10 cellular contexts compared by ENCODE assay signal in genomic region chr1:202017385-202018225, GRCh38. TPM values are rescaled to one million over a fixed set of nuclear protein-coding genes. Genes with fewer than 3 reads are reported as not detected.
DNase-seq lines count a peak whose midpoint lies in the region; ATAC-seq, FAIRE-seq and TF ChIP-seq lines count a peak whose summit lies in the region.
"Had no signal": no experiment of that assay in that cellular context is flagged by ENCODE, and none has a peak within 500 bp of the region (broad histone marks: within the 10 kb centered on the region; RNA-seq: fewer than 3 reads in every experiment).

No MANE protein-coding gene starts in this region.

- H3K36me3 Mint-ChIP-seq in nephron (ENCODE audit: low read depth), result no peaks in the 10 kb centered on the region

- peak overlapping the region; percentile 17 to 87; a peak in 3 of 4 replicates for H3K9ac ChIP-seq in K562 (ENCODE audit: insufficient read depth in 1 of 2, low read depth in 2 of 2, low read length in 2 of 2)

- peak overlapping the region; percentile 5 to 60 (median 26) for H3K27ac Mint-ChIP-seq in nephron

- no peaks in the 10 kb centered on the region for H3K79me2 ChIP-seq in K562 (ENCODE audit: control insufficient read depth, insufficient read depth, low read length)

- TF ChIP-seq RAD21 in K562 (CRISPR knock-in tag; conservative IDR thresholded peaks at IDR 0.05 in 1 of 2, IDR thresholded peaks at IDR 0.05 in 1 of 2), result 0 out of 4 replicates have a peak, but pooled peaks of 1 of the 2 experiments have one; percentile 8

- TF ChIP-seq POLR2A in K562 (conservative IDR thresholded peaks at IDR 0.05), result no peak

- H3K9me3 ChIP-seq in K562 (replicated peaks; ENCODE audit: control insufficient read depth, insufficient read depth, low read depth, low read length), result no peaks in the 10 kb centered on the region
- H3K9me3 ChIP-seq in BE2C, result no peaks in the 10 kb centered on the region

- H3K4me1 Mint-ChIP-seq in nephron, result peaks cover 25% of the 10 kb centered on the region

- H3K4me1 ChIP-seq in K562 (replicated peaks in 1 of 2; ENCODE audit: control insufficient read depth in 2 of 2, insufficient read depth in 2 of 2, low read length in 2 of 2), result peaks cover 23 to 42% of the 10 kb centered on the region in 2 experiments
- peaks cover 6% of the 10 kb centered on the region for H3K4me1 ChIP-seq in BE2C

- peak overlapping the region; percentile 62 for H3K4me2 ChIP-seq in K562 (ENCODE audit: insufficient read depth, low read length)

- 43% methylated on average over 24 of the region's 24 CpGs for WGBS in K562 (ENCODE audit: insufficient coverage, low coverage, missing lambda C conversion rate)

- TF ChIP-seq CTCF in K562 (IDR thresholded peaks at IDR 0.05 in 2 of 3, conservative IDR thresholded peaks at IDR 0.05 in 1 of 3; ENCODE audit: insufficient read depth in 2 of 3, low read depth in 1 of 3, low read length in 3 of 3) (no peak), nephron (IDR thresholded peaks at IDR 0.05; ENCODE audit: unreplicated experiment in 3 of 3) (no peak), BE2C (IDR thresholded peaks at IDR 0.05; ENCODE audit: low read depth, low read length) (no peak)

- POLR2A ChIA-PET in K562 (lab: Yijun Ruan, JAX), result interaction anchor here (0.6 to 1.3 kb wide), 8 partner anchors 14 to 260 kb away, joined by 3 to 5 read pairs (median 4); no protein-coding TSS in a partner anchor

- CTCF ChIA-PET in K562 (lab: Yijun Ruan, JAX; ENCODE audit: low intra/inter-chr PET ratio), result interaction anchor here (1.0 to 1.2 kb wide), 2 partner anchors 101 to 117 kb away, joined by 3 read pairs; no protein-coding TSS in a partner anchor

- H2AFZ ChIP-seq in K562 (ENCODE audit: low read depth, low read length), result peak overlapping the region; percentile 75

- no peak for FAIRE-seq in K562 (lab: Jason Lieb, UNC)
- FAIRE-seq: GM12891 had no signal

- in situ Hi-C loops in K562 (cut with MboI), result no loop called here

- no peak overlapping the region for H3K4me3 Mint-ChIP-seq in nephron

- DNase-seq in DMS153 (lab: John Stamatoyannopoulos, UW), result peak; percentile 69
- peak; percentile 52 for DNase-seq in NCI-H146 treated with DMSO at 0.1 percent for 48 hours (lab: John Stamatoyannopoulos, UW; ENCODE audit: unreplicated experiment)
- DNase-seq in K562 (ENCODE audit: extremely low read depth in 1 of 4, low spot score in 3 of 4), result peak in 3 of 4 experiments; percentile 62 to 65 (median 65)
- no peak for DNase-seq in T-helper 2 cell
- DNase-seq in BE2C, result no peak
- DNase-seq in GM19238 (ENCODE audit: insufficient read length, low spot score), result no peak
- DNase-seq: aorta had no signal

- H3K9me3 Mint-ChIP-seq in nephron, result no peaks in the 10 kb centered on the region

- H3K36me3 ChIP-seq in K562 (ENCODE audit: control insufficient read depth, insufficient read depth, low read length), result no peaks in the 10 kb centered on the region
- no peaks in the 10 kb centered on the region for H3K36me3 ChIP-seq in BE2C

- no TSS peak for BruUV-seq in K562 (replicated peaks; lab: Mats Ljungman, UMichigan)

- peak overlapping the region; percentile 53 for H3K27ac ChIP-seq in K562 (ENCODE audit: extremely low read depth, low read depth, low read length)

- TF ChIP-seq EP300 in K562 (IDR thresholded peaks at IDR 0.05; ENCODE audit: low read length), result no peak

- intact Hi-C loops in K562 (cut with micrococcal nuclease), result loop anchor here (2.0 kb wide), 1 partner anchor 59 kb away; no protein-coding TSS in a partner anchor

- H4K20me1 ChIP-seq in K562 (replicated peaks; ENCODE audit: control insufficient read depth, insufficient read depth, low read length), result no peaks in the 10 kb centered on the region

- ATAC-seq in K562 (peak; percentile 44), SK-N-SH treated with all-trans-retinoic acid at 6 μM for 48 hours (no peak)

- H3K4me3 ChIP-seq in K562, result no peak overlapping the region
- H3K4me3 ChIP-seq in BE2C (ENCODE audit: low read depth, low read length), result no peak overlapping the region

- no peaks in the 10 kb centered on the region for H3K9me1 ChIP-seq in K562 (ENCODE audit: control insufficient read depth, insufficient read depth, low read length)

- H3K27me3 ChIP-seq in K562 (ENCODE audit: control insufficient read depth in 2 of 2, insufficient read depth in 2 of 2, low read length in 2 of 2), result peaks cover 2 to 9% of the 10 kb centered on the region in 2 experiments; a peak in 3 of 5 replicates
- H3K27me3 ChIP-seq in BE2C, result no peaks in the 10 kb centered on the region

- H3K27me3 Mint-ChIP-seq in nephron (ENCODE audit: low read depth), result peaks cover 18% of the 10 kb centered on the region

TF ChIP-seq in SK-N-SH treated with all-trans-retinoic acid at 6 μM for 48 hours, 23 proteins besides CTCF, POLR2A, EP300 and RAD21 (continues in another document):
- TF ChIP-seq, protein P1, sequence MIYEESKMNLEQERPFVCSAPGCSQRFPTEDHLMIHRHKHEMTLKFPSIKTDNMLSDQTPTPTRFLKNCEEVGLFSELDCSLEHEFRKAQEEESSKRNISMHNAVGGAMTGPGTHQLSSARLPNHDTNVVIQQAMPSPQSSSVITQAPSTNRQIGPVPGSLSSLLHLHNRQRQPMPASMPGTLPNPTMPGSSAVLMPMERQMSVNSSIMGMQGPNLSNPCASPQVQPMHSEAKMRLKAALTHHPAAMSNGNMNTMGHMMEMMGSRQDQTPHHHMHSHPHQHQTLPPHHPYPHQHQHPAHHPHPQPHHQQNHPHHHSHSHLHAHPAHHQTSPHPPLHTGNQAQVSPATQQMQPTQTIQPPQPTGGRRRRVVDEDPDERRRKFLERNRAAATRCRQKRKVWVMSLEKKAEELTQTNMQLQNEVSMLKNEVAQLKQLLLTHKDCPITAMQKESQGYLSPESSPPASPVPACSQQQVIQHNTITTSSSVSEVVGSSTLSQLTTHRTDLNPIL (CRISPR knock-in tag; IDR thresholded peaks at IDR 0.05; ENCODE audit: low read depth), result no peak
- TF ChIP-seq PPARA (CRISPR knock-in tag; IDR thresholded peaks at IDR 0.05; ENCODE audit: borderline replicate concordance), result no peak
- no peak for TF ChIP-seq GLIS3 (CRISPR knock-in tag; IDR thresholded peaks at IDR 0.05)
- TF ChIP-seq ZNF565 (CRISPR knock-in tag; conservative IDR thresholded peaks at IDR 0.05; ENCODE audit: low read depth), result no peak
- no peak for TF ChIP-seq BACH2 (CRISPR knock-in tag; IDR thresholded peaks at IDR 0.05; ENCODE audit: borderline replicate concordance)
- TF ChIP-seq CSRNP3 (CRISPR knock-in tag; IDR thresholded peaks at IDR 0.05), result no peak

RNA-seq across cellular contexts. Expression of gene ELF3, which starts 7.2 kb away (rescaled TPM):
- total RNA-seq in K562 (2011; cell fraction: chromatin; rRNA removed; ENCODE audit: low replicate concordance), result 1.2 and 3.1 TPM in 2 replicates
- total RNA-seq in K562 (2011; cell fraction: nucleolus; rRNA removed), result 1.8 and 2.3 TPM in 2 replicates
- 0.73 and 1.3 TPM in 2 replicates for total RNA-seq in K562 (2011; cell fraction: nucleoplasm; rRNA removed)
- total RNA-seq in K562 (2014; rRNA removed), result 0.16 TPM in 1 of 2 replicates, not detected in the other
- 0.07 TPM in 1 of 2 replicates, not detected in the other for total RNA-seq in K562 (2014; rRNA removed; fragmentation: Illumina TruSeq; extraction: Trizol)
- 0.07 and 0.15 TPM in 2 replicates for total RNA-seq in K562 (2015; rRNA removed; fragmentation: Illumina TruSeq; extraction: Trizol)
- 0.63 and 1.2 TPM in 2 replicates for total RNA-seq in K562 (2021)
- 0.47 and 0.87 TPM in 2 replicates for polyA plus RNA-seq in K562 (2011; rRNA removed)
- 0.94 and 1.2 TPM in 2 replicates for polyA plus RNA-seq in K562 (2011; cell fraction: cytosol; rRNA removed)
- 1.6 and 2.7 TPM in 2 replicates for polyA plus RNA-seq in K562 (2011; cell fraction: nucleus; rRNA removed)
- 0.35 and 1.9 TPM in 2 replicates for polyA plus RNA-seq in K562 (2012)
- 0.15 TPM in 1 of 2 replicates, not detected in the other for polyA plus RNA-seq in K562 (2014; fragmentation: Illumina TruSeq; extraction: Trizol)
- not detected for polyA plus RNA-seq in K562 (2014; fragmentation: Nextera tagmentation; extraction: Ambion mirVana)
- polyA plus RNA-seq in K562 (2014; rRNA removed), result 0.03 TPM in 1 of 2 replicates, not detected in the other
- polyA minus RNA-seq in K562 (2011; rRNA and poly(A)+ RNA removed), result 0.21 and 0.54 TPM in 2 replicates
- polyA minus RNA-seq in K562 (2011; cell fraction: cytosol; rRNA and poly(A)+ RNA removed), result 0.67 TPM in 1 of 2 replicates, not detected in the other
- 0.94 and 1.00 TPM in 2 replicates for polyA minus RNA-seq in K562 (2011; cell fraction: nucleus; rRNA and poly(A)+ RNA removed)
- not detected for polyA plus RNA-seq in BE2C (2012; ENCODE audit: insufficient read depth, insufficient read length, low read depth)

RNA-seq across cellular contexts. Expression of gene RNPEP, which starts 35.2 kb away (rescaled TPM):
- total RNA-seq in K562 (2011; cell fraction: chromatin; rRNA removed; ENCODE audit: low replicate concordance), result 80.9 and 81.4 TPM in 2 replicates
- 51.8 and 56.9 TPM in 2 replicates for total RNA-seq in K562 (2011; cell fraction: nucleolus; rRNA removed)
- 46.3 and 49.2 TPM in 2 replicates for total RNA-seq in K562 (2011; cell fraction: nucleoplasm; rRNA removed)
- total RNA-seq in K562 (2014; rRNA removed) (64.4 and 76.9 TPM in 2 replicates), K562 (2014; rRNA removed; fragmentation: Illumina TruSeq; extraction: Trizol) (51.4 and 56.3 TPM in 2 replicates), K562 (2015; rRNA removed; fragmentation: Illumina TruSeq; extraction: Trizol) (61.6 and 63.4 TPM in 2 replicates), K562 (2021) (85.1 and 85.9 TPM in 2 replicates)
- polyA plus RNA-seq in K562 (2011; rRNA removed) (47.7 and 102 TPM in 2 replicates), K562 (2014; fragmentation: Illumina TruSeq; extraction: Trizol) (119 and 131 TPM in 2 replicates), K562 (2014; fragmentation: Nextera tagmentation; extraction: Ambion mirVana) (10 to 100 TPM; 27.5 to 35.1 TPM), K562 (2014; rRNA removed) (63.5 and 70.8 TPM in 2 replicates)
- 51.2 and 51.7 TPM in 2 replicates for polyA plus RNA-seq in K562 (2011; cell fraction: cytosol; rRNA removed)
- polyA plus RNA-seq in K562 (2011; cell fraction: nucleus; rRNA removed), result 83.3 and 107 TPM in 2 replicates
- 97.9 and 111 TPM in 2 replicates for polyA plus RNA-seq in K562 (2012)
- polyA minus RNA-seq in K562 (2011; rRNA and poly(A)+ RNA removed), result 40.3 and 59.5 TPM in 2 replicates
- 46.6 and 57.6 TPM in 2 replicates for polyA minus RNA-seq in K562 (2011; cell fraction: cytosol; rRNA and poly(A)+ RNA removed)
- 16.6 and 28.9 TPM in 2 replicates for polyA minus RNA-seq in K562 (2011; cell fraction: nucleus; rRNA and poly(A)+ RNA removed)
- 49.1 TPM for polyA plus RNA-seq in BE2C (2012; ENCODE audit: insufficient read depth, insufficient read length, low read depth)

Comparison
In these comparisons a context has a peak if more than half of its experiments do, and no peak if none do; other contexts are left out.
1. DNase-seq: peak in DMS153 (single experiment), NCI-H146 treated with DMSO at 0.1 percent for 48 hours (single experiment) and K562 (3 of 4); none in T-helper 2 cell (0 of 5), BE2C (single experiment) and GM19238 (single experiment).